Comparison of ENCODE assay signal across 8 cellular contexts in genomic region chr15:78131295-78132021, GRCh38. TPM values are rescaled to one million over a fixed set of nuclear protein-coding genes. Genes with fewer than 3 reads are reported as not detected.
A peak's percentile ranks its signal among the peaks of the same experiment; 100 is the strongest.
DNase-seq lines count a peak whose midpoint lies in the region; ATAC-seq and TF ChIP-seq lines count a peak whose summit lies in the region.

TSS of gene CIB2 (minus strand) at chr15:78131445. CDS start at chr15:78131215, 230 bp downstream.

- H3K9ac ChIP-seq in Loucy (ENCODE audit: low read depth, low read length, poor library complexity, severe bottlenecking) = peak within 1 kb of the TSS; percentile 92

- H3K79me2 ChIP-seq in DOHH2 (ENCODE audit: control insufficient read depth, low read length) (no peaks in the 10 kb centered on the region), Loucy (ENCODE audit: insufficient read depth, low read length) (no peaks in the 10 kb centered on the region)

- H3F3A ChIP-seq in DOHH2 (ENCODE audit: control insufficient read depth, insufficient read depth) (peaks cover 7% of the 10 kb centered on the region), Loucy (ENCODE audit: low read depth) (peaks cover 7% of the 10 kb centered on the region; the same call in 1 of the 2 replicates)

- H3K9me2 ChIP-seq in DOHH2 (replicated peaks; ENCODE audit: control insufficient read depth, low read length) (no peaks in the 10 kb centered on the region), Loucy (replicated peaks; ENCODE audit: low read depth, low read length) (no peaks in the 10 kb centered on the region)

- 0 out of 2 replicates have a peak, but pooled peaks cover 4% of the 10 kb centered on the region for H3K27me3 ChIP-seq in DOHH2 (ENCODE audit: control insufficient read depth, low read length)
- no peaks in the 10 kb centered on the region for H3K27me3 ChIP-seq in Loucy (ENCODE audit: insufficient read depth, low read length, poor library complexity, severe bottlenecking)
- H3K27me3 ChIP-seq in heart left ventricle = no peaks in the 10 kb centered on the region
- no peaks in the 10 kb centered on the region for H3K27me3 ChIP-seq in upper lobe of left lung

- H3K9me3 ChIP-seq in DOHH2 (ENCODE audit: control insufficient read depth, insufficient read depth, low read length) = no peaks in the 10 kb centered on the region
- H3K9me3 ChIP-seq in Loucy (ENCODE audit: insufficient read depth, low read depth, low read length) = no peaks in the 10 kb centered on the region
- H3K9me3 ChIP-seq in heart left ventricle = no peaks in the 10 kb centered on the region
- no peaks in the 10 kb centered on the region for H3K9me3 ChIP-seq in upper lobe of left lung

- peak within 1 kb of the TSS; percentile 64 for H3K27ac Mint-ChIP-seq in activated naive CD8-positive, alpha-beta T cell treated with anti-CD3 and anti-CD28 coated beads, Interleukin-2, amount 50 U/mL, for 24 hours

- peaks cover 23% of the 10 kb centered on the region for H3K4me1 Mint-ChIP-seq in activated naive CD8-positive, alpha-beta T cell treated with anti-CD3 and anti-CD28 coated beads, Interleukin-2, amount 50 U/mL, for 24 hours

- peak within 1 kb of the TSS; percentile 90 for H2AFZ ChIP-seq in Loucy (ENCODE audit: low read length)

- H3K4me3 Mint-ChIP-seq in activated naive CD8-positive, alpha-beta T cell treated with anti-CD3 and anti-CD28 coated beads, Interleukin-2, amount 50 U/mL, for 24 hours = peak within 1 kb of the TSS; percentile 81

- H3K27me3 Mint-ChIP-seq in activated naive CD8-positive, alpha-beta T cell treated with anti-CD3 and anti-CD28 coated beads, Interleukin-2, amount 50 U/mL, for 24 hours = peaks cover 2% of the 10 kb centered on the region

- intact Hi-C loops in heart left ventricle (cut with DNase I) = loop anchor here in 9 of 10 donors (2.0 to 10.0 kb wide), 5 partner anchors 41 to 111 kb away; no protein-coding TSS in a partner anchor

- H3K4me2 ChIP-seq in DOHH2 (ENCODE audit: low read length) (peak within 1 kb of the TSS; percentile 96), Loucy (ENCODE audit: low read depth, low read length, poor library complexity, severe bottlenecking) (peak within 1 kb of the TSS; percentile 98)

- H3K27ac ChIP-seq in DOHH2 (ENCODE audit: low read depth, low read length) (no peak within 1 kb of the TSS), heart left ventricle (peak within 1 kb of the TSS; percentile 58 to 93 (median 80)), upper lobe of left lung (peak within 1 kb of the TSS; percentile 77 to 89 (median 84))

- TF ChIP-seq CTCF in DOHH2 (IDR thresholded peaks at IDR 0.05; ENCODE audit: low read depth, low read length, poor library complexity, severe bottlenecking) (peak; percentile 58), Loucy (conservative IDR thresholded peaks at IDR 0.05; ENCODE audit: low read length) (peak; percentile 64), heart left ventricle (IDR thresholded peaks at IDR 0.05) (peak; percentile 52 to 93 (median 83)), upper lobe of left lung (IDR thresholded peaks at IDR 0.05) (peak; percentile 92 to 98 (median 96))

- peak; percentile 35 to 57 for DNase-seq in SW 1271 (lab: John Stamatoyannopoulos, UW)
- DNase-seq in activated naive CD8-positive, alpha-beta T cell treated with anti-CD3 and anti-CD28 coated beads, Interleukin-2, amount 50 U/mL, for 24 hours = peak; percentile 84
- peak; percentile 76 to 90 (median 78) for DNase-seq in heart left ventricle
- DNase-seq in pons (ENCODE audit: low spot score) = peak; percentile 17
- DNase-seq in upper lobe of left lung = peak; percentile 72 to 95

- no peaks in the 10 kb centered on the region for H4K20me1 ChIP-seq in DOHH2 (ENCODE audit: control insufficient read depth, insufficient read depth, low read depth, low read length)
- H4K20me1 ChIP-seq in Loucy (ENCODE audit: insufficient read depth, low read length, poor library complexity, severe bottlenecking) = no peaks in the 10 kb centered on the region

- H3K36me3 ChIP-seq in DOHH2 (ENCODE audit: control insufficient read depth, low read length) = no peaks in the 10 kb centered on the region
- no peaks in the 10 kb centered on the region for H3K36me3 ChIP-seq in Loucy (ENCODE audit: insufficient read depth, low read length)
- H3K36me3 ChIP-seq in heart left ventricle = no peaks in the 10 kb centered on the region
- no peaks in the 10 kb centered on the region for H3K36me3 ChIP-seq in upper lobe of left lung

- ATAC-seq in GM21786 (IDR thresholded peaks at IDR 0.05; ENCODE audit: unreplicated experiment) (peak; percentile 70), heart left ventricle (peak; percentile 48 to 95 (median 86)), upper lobe of left lung (ENCODE audit: low FRiP score in 2 of 2) (peak; percentile 77 to 95)
- peak; percentile 81 for ATAC-seq in activated naive CD8-positive, alpha-beta T cell treated with anti-CD3 and anti-CD28 coated beads, Interleukin-2, amount 50 U/mL, for 24 hours

- TF ChIP-seq POLR2A in heart left ventricle (IDR thresholded peaks at IDR 0.05) = peak in 1 of 2 donors; percentile 47
- TF ChIP-seq POLR2A in upper lobe of left lung (IDR thresholded peaks at IDR 0.05) = peak in 1 of 4 donors; percentile 49

- H3K36me3 Mint-ChIP-seq in activated naive CD8-positive, alpha-beta T cell treated with anti-CD3 and anti-CD28 coated beads, Interleukin-2, amount 50 U/mL, for 24 hours (ENCODE audit: low read depth) = no peaks in the 10 kb centered on the region

- no peaks in the 10 kb centered on the region for H3K9me3 Mint-ChIP-seq in activated naive CD8-positive, alpha-beta T cell treated with anti-CD3 and anti-CD28 coated beads, Interleukin-2, amount 50 U/mL, for 24 hours

- TF ChIP-seq EP300 in upper lobe of left lung (IDR thresholded peaks at IDR 0.05) = no peak

- H3K4me1 ChIP-seq in DOHH2 (ENCODE audit: control insufficient read depth, low read length) (peaks cover 14% of the 10 kb centered on the region), Loucy (ENCODE audit: insufficient read depth, low read length, poor library complexity, severe bottlenecking) (peaks cover 17% of the 10 kb centered on the region), heart left ventricle (peaks cover 0 to 18% (median 7%) of the 10 kb centered on the region in 12 donors), upper lobe of left lung (peaks cover 9 to 26% (median 16%) of the 10 kb centered on the region in 4 donors)

- 0 to 1% (median 0%) methylated on average over 25 to 79 of the region's 79 CpGs for WGBS in heart left ventricle, 4 donors
- 0 to 1% methylated on average over 2 to 34 of the region's 79 CpGs for WGBS in upper lobe of left lung, 2 donors

- peak within 1 kb of the TSS; percentile 75 for H3K4me3 ChIP-seq in DOHH2 (ENCODE audit: low read length)
- peak within 1 kb of the TSS; percentile 80 for H3K4me3 ChIP-seq in Loucy (ENCODE audit: low read length, poor library complexity, severe bottlenecking)
- H3K4me3 ChIP-seq in heart left ventricle = peak within 1 kb of the TSS; percentile 58 to 97 (median 76)
- peak within 1 kb of the TSS; percentile 48 to 88 (median 73) for H3K4me3 ChIP-seq in upper lobe of left lung

RNA-seq across cellular contexts. Expression of gene CIB2, which starts in this region (rescaled TPM):
- 10 to 100 TPM in 5 of 9 donors, 1 to 10 TPM in 4; 3.3 to 18.5 (median 10.4) TPM for total RNA-seq in heart left ventricle
- polyA plus RNA-seq in heart left ventricle = 1 to 10 TPM; 5.3 TPM
- total RNA-seq in upper lobe of left lung = 1 to 10 TPM in 3 of 6 donors, under 1 TPM in 2, not detected in 1; 0.77 to 5.2 (median 1.2) TPM

Comparison
In these comparisons a context has a peak if more than half of its experiments do, and no peak if none do; other contexts are left out.
1. DNase-seq: peak in every context shown above with its lines; median percentile 84 in activated naive CD8-positive, alpha-beta T cell treated with anti-CD3 and anti-CD28 coated beads, Interleukin-2, amount 50 U/mL, for 24 hours; 84 in upper lobe of left lung; 78 in heart left ventricle; 46 in SW 1271; 17 in pons.